ENCODE assay signal across 8 cellular contexts in the genomic region with DNA sequence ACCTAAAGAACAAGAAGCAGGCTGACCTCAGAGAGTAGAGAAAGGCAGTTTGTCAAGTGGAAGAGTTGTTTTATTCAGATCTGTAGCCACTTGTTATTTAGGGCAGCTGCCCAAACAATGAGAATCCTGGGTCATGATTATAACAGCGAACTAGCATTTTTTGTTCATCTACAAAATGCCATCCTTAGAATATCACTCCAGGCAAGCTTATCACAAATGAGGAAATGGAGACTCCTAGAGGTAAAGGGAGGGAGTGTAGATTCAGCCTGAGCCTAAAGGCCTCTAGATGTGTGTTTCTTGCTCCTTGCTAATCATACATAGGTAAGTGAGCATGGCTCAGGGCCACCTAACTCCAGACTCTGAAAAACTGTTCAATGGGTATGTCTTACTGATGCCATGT.
DNase-seq lines count a peak whose midpoint lies in the region; ATAC-seq and TF ChIP-seq lines count a peak whose summit lies in the region.

No MANE protein-coding gene starts in this region.

- no peaks in the 10 kb centered on the region for H3K4me1 Mint-ChIP-seq in Caco-2 (ENCODE audit: low read depth, unreplicated experiment)

- POLR2A ChIA-PET in Caco-2 (lab: Charles Lee) (no interaction called here), PC-9 (lab: Charles Lee; ENCODE audit: unreplicated experiment) (no interaction called here)

- intact Hi-C loops in Caco-2 (cut with micrococcal nuclease; ENCODE audit: unreplicated experiment) = loop anchor here (1.0 to 10.0 kb wide), 4 partner anchors 15 to 734 kb away; no protein-coding TSS in a partner anchor
- intact Hi-C loops in PC-9 (cut with micrococcal nuclease; ENCODE audit: unreplicated experiment) = loop anchor here (1.0 to 10.0 kb wide), 3 partner anchors 143 to 284 kb away; no protein-coding TSS in a partner anchor

- no peaks in the 10 kb centered on the region for H3K79me2 ChIP-seq in PC-9 (ENCODE audit: low read depth)
- H3K79me2 ChIP-seq in smooth muscle cell (ENCODE audit: low read depth) = no peaks in the 10 kb centered on the region

- peak overlapping the region; percentile 11 for H3K27ac Mint-ChIP-seq in Caco-2 (ENCODE audit: unreplicated experiment)

- H3K4me3 ChIP-seq in Caco-2 (ENCODE audit: low read depth, low read length) (no peak overlapping the region), PC-9 (no peak overlapping the region), smooth muscle cell (no peak overlapping the region)

- H3K4me1 ChIP-seq in Caco-2 (peaks cover 10% of the 10 kb centered on the region), PC-9 (replicated peaks; ENCODE audit: insufficient read depth) (peaks cover 13% of the 10 kb centered on the region), smooth muscle cell (ENCODE audit: low read depth) (peaks cover 14% of the 10 kb centered on the region)

- no peaks in the 10 kb centered on the region for H3K36me3 ChIP-seq in Caco-2 (ENCODE audit: control insufficient read depth, insufficient read depth, low read length)
- no peaks in the 10 kb centered on the region for H3K36me3 ChIP-seq in PC-9 (ENCODE audit: low read depth)
- H3K36me3 ChIP-seq in smooth muscle cell (ENCODE audit: low read depth) = no peaks in the 10 kb centered on the region

- no peak overlapping the region for H3K27ac ChIP-seq in PC-9
- no peak overlapping the region for H3K27ac ChIP-seq in smooth muscle cell (ENCODE audit: low read depth)

- 96% methylated on average over 1 of the region's 1 CpG for WGBS in smooth muscle cell (ENCODE audit: low lambda C conversion rate)

- H2AFZ ChIP-seq in PC-9 (no peak overlapping the region), smooth muscle cell (ENCODE audit: low read depth) (no peak overlapping the region)

- H4K20me1 ChIP-seq in PC-9 (ENCODE audit: insufficient read depth) = no peaks in the 10 kb centered on the region
- no peaks in the 10 kb centered on the region for H4K20me1 ChIP-seq in smooth muscle cell (ENCODE audit: low read depth)

- CTCF ChIA-PET in Caco-2 (lab: Charles Lee) (interaction anchor here (1.3 kb wide), 3 partner anchors 126 to 161 kb away, joined by 3 to 5 read pairs (median 4); a partner anchor contains a TSS), PC-9 (lab: Charles Lee) (interaction anchor here (0.7 to 1.7 kb wide), 3 partner anchors 179 to 737 kb away, joined by 3 to 6 read pairs (median 5); no protein-coding TSS in a partner anchor)

- H3K9ac ChIP-seq in smooth muscle cell (ENCODE audit: low read depth) = no peak overlapping the region

- H3K4me3 Mint-ChIP-seq in Caco-2 (ENCODE audit: unreplicated experiment) = no peak overlapping the region

- H3K9me2 ChIP-seq in PC-9 (ENCODE audit: insufficient read depth) = no peaks in the 10 kb centered on the region

- no peaks in the 10 kb centered on the region for H3K9me3 Mint-ChIP-seq in Caco-2 (ENCODE audit: unreplicated experiment)

- BruUV-seq in Caco-2 (replicated peaks; lab: Mats Ljungman, UMichigan) (no TSS peak), PC-9 (replicated peaks; lab: Mats Ljungman, UMichigan) (no TSS peak)

- H3K9me3 ChIP-seq in Caco-2 = no peaks in the 10 kb centered on the region
- H3K9me3 ChIP-seq in PC-9 (ENCODE audit: insufficient read depth, low read depth) = no peaks in the 10 kb centered on the region
- H3K9me3 ChIP-seq in smooth muscle cell (replicated peaks; ENCODE audit: low read depth) = no peaks in the 10 kb centered on the region

- ATAC-seq in GM19438 (IDR thresholded peaks at IDR 0.05; ENCODE audit: low read depth, unreplicated experiment) = peak; percentile 89
- peak; percentile 74 for ATAC-seq in HG03571 (IDR thresholded peaks at IDR 0.05; ENCODE audit: unreplicated experiment)

- H3K4me2 ChIP-seq in PC-9 = no peak overlapping the region
- H3K4me2 ChIP-seq in smooth muscle cell = no peak overlapping the region

- TF ChIP-seq CTCF in Caco-2 (IDR thresholded peaks at IDR 0.05; ENCODE audit: insufficient read depth in 1 of 2, low read depth in 1 of 2, low read length in 1 of 2, severe bottlenecking in 1 of 2, unreplicated experiment in 1 of 2) (peak in 1 of 2 experiments; percentile 42), PC-9 (conservative IDR thresholded peaks at IDR 0.05) (peak; percentile 68), smooth muscle cell (IDR thresholded peaks at IDR 0.05; ENCODE audit: borderline replicate concordance, insufficient read depth, poor library complexity, severe bottlenecking) (peak; percentile 45)

- no peaks in the 10 kb centered on the region for H3K36me3 Mint-ChIP-seq in Caco-2 (ENCODE audit: insufficient read depth, unreplicated experiment)

- H3K27me3 Mint-ChIP-seq in Caco-2 (ENCODE audit: insufficient read depth, unreplicated experiment) = no peaks in the 10 kb centered on the region

- DNase-seq in Caco-2 (peak in 1 of 2 experiments; percentile 36), PC-9 (no peak), fibroblast of the conjunctiva (ENCODE audit: low read depth) (peak; percentile 13), smooth muscle cell (lab: John Stamatoyannopoulos, UW; ENCODE audit: unreplicated experiment) (no peak), middle frontal gyrus (ENCODE audit: extremely low spot score, low spot score) (no peak)
- DNase-seq in stimulated activated CD4-positive, alpha-beta T cell treated with anti-CD3 and anti-CD28 coated beads, Interleukin-2, amount 100 ng/mL, for 24 hours = no peak

- H3F3A ChIP-seq in PC-9 (ENCODE audit: insufficient read depth, low read depth) (no peaks in the 10 kb centered on the region), smooth muscle cell (ENCODE audit: low read depth) (no peaks in the 10 kb centered on the region)

- H3K27me3 ChIP-seq in Caco-2 (replicated peaks; ENCODE audit: control insufficient read depth, insufficient read depth, low read length) (no peaks in the 10 kb centered on the region), PC-9 (ENCODE audit: insufficient read depth, low read depth) (no peaks in the 10 kb centered on the region), smooth muscle cell (ENCODE audit: low read depth) (peaks cover 11% of the 10 kb centered on the region)
